In the genomic region with DNA sequence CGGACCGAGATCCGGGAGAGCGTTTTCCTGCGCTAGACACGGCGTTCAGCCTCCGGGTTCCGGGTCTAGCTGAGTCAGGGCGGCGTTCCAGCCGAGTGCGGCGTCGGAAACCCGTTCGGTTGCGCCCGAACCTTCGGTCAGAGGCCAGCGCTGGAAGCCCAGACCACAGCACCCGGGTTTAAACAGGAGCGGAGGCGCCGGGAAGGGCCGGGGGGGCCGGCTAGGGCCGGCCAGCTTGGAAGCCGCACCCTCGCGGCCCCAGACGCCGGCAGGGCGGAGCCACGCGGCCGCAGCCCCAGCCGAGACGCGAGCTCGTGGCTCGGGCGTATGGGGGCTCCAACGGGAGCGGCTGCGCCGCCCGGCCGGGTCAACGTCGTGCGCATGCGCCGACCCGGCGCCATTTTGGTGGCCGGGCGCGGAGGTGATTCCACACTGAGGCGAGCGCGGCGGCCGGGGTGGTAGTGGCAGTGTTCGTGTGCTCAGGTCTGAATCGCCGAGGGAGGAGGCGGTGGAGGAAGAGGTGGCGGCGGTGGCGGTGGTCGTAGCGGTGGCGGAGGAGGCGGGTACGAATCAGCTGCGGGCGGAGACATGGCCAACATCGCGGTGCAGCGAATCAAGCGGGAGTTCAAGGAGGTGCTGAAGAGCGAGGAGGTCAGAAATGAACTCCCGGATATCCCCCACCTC, we compare ENCODE assay signal across 8 cellular contexts. TPM values are rescaled to one million over a fixed set of nuclear protein-coding genes. Genes with fewer than 3 reads are reported as not detected.
DNase-seq lines count a peak whose midpoint lies in the region; ATAC-seq and TF ChIP-seq lines count a peak whose summit lies in the region.

Gene UBE2K, plus strand, starts transcription at position 397 of the 684 bp plus-strand sequence. Its CDS starts 192 bp downstream, at position 589.

- POLR2A ChIA-PET in activated CD8-positive, alpha-beta T cell treated with anti-CD3 and anti-CD28 coated beads, Interleukin-2, amount 10 ng/mL, durations not matched to agents 7 days and 5 days (lab: Charles Lee), result interaction anchor here (0.5 to 2.1 kb wide), 12 partner anchors 10 to 518 kb away, joined by 3 to 11 read pairs (median 4); partner anchors contain the start of genes LIAS, RPL9, SMIM14 and UGDH

- peaks cover 22% of the 10 kb centered on the region for H3K36me3 Mint-ChIP-seq in activated CD8-positive, alpha-beta T cell treated with anti-CD3 and anti-CD28 coated beads, Interleukin-2, amount 10 ng/mL, durations not matched to agents 7 days and 5 days (ENCODE audit: low read depth)

- WGBS in ectodermal cell, 2 experiments, result 0 to 1% methylated on average over 84 of the region's 84 CpGs
- WGBS in lung, 2 donors, result 0% methylated on average over 82 to 84 of the region's 84 CpGs

- H3K36me3 ChIP-seq in ectodermal cell (ENCODE audit: control insufficient read depth, insufficient read depth, low read length) (no peaks in the 10 kb centered on the region), lung (ENCODE audit: control insufficient read depth in 2 of 2, insufficient read depth in 2 of 2, low read length in 2 of 2) (no peaks in the 10 kb centered on the region)

- H3K4me3 ChIP-seq in ectodermal cell (ENCODE audit: insufficient read depth, low read depth, low read length) (peak within 1 kb of the TSS; percentile 77), lung (peak within 1 kb of the TSS; percentile 95)

- no peaks in the 10 kb centered on the region for H3K27me3 Mint-ChIP-seq in activated CD8-positive, alpha-beta T cell treated with anti-CD3 and anti-CD28 coated beads, Interleukin-2, amount 10 ng/mL, durations not matched to agents 7 days and 5 days (ENCODE audit: low read depth)

- H3K27me3 ChIP-seq in ectodermal cell (ENCODE audit: control insufficient read depth, insufficient read depth, low read length, poor library complexity, severe bottlenecking) (no peaks in the 10 kb centered on the region), lung (ENCODE audit: control insufficient read depth, insufficient read depth) (no peaks in the 10 kb centered on the region)

- peak within 1 kb of the TSS; percentile 99 for H3K27ac Mint-ChIP-seq in activated CD8-positive, alpha-beta T cell treated with anti-CD3 and anti-CD28 coated beads, Interleukin-2, amount 10 ng/mL, durations not matched to agents 7 days and 5 days

- peaks cover 38% of the 10 kb centered on the region for H3K4me1 Mint-ChIP-seq in activated CD8-positive, alpha-beta T cell treated with anti-CD3 and anti-CD28 coated beads, Interleukin-2, amount 10 ng/mL, durations not matched to agents 7 days and 5 days (ENCODE audit: low read depth)

- H3K4me1 ChIP-seq in ectodermal cell (ENCODE audit: control insufficient read depth, insufficient read depth, low read length) (no peaks in the 10 kb centered on the region), lung (ENCODE audit: control insufficient read depth in 2 of 2, insufficient read depth in 2 of 2, low read length in 2 of 2) (peaks cover 0 to 2% of the 10 kb centered on the region in 2 donors)

- H3K27ac ChIP-seq in C4-2B, result peak within 1 kb of the TSS; percentile 95
- peak within 1 kb of the TSS; percentile 90 for H3K27ac ChIP-seq in ectodermal cell (ENCODE audit: insufficient read depth, low read depth, low read length, poor library complexity, severe bottlenecking)
- peak within 1 kb of the TSS; percentile 98 for H3K27ac ChIP-seq in lung (ENCODE audit: low read depth in 1 of 2, low read length in 1 of 2)

- peak within 1 kb of the TSS; percentile 99 for H3K4me3 Mint-ChIP-seq in activated CD8-positive, alpha-beta T cell treated with anti-CD3 and anti-CD28 coated beads, Interleukin-2, amount 10 ng/mL, durations not matched to agents 7 days and 5 days

- TF ChIP-seq CTCF in C4-2B (conservative IDR thresholded peaks at IDR 0.05) (no peak), lung (IDR thresholded peaks at IDR 0.05; ENCODE audit: control extremely low read depth, extremely low read depth) (no peak)

- H3K9me3 ChIP-seq in ectodermal cell (ENCODE audit: control insufficient read depth, low read length), result no peaks in the 10 kb centered on the region
- H3K9me3 ChIP-seq in lung (ENCODE audit: control insufficient read depth in 2 of 2, insufficient read depth in 1 of 2, low read length in 1 of 2), result no peaks in the 10 kb centered on the region

- ATAC-seq in GM19397 (IDR thresholded peaks at IDR 0.05; ENCODE audit: unreplicated experiment) (peak; percentile 93), HG03565 (IDR thresholded peaks at IDR 0.05; ENCODE audit: unreplicated experiment) (peak; percentile 66), lung (ENCODE audit: insufficient read depth, low FRiP score) (peak; percentile 97)
- ATAC-seq in activated CD8-positive, alpha-beta T cell treated with anti-CD3 and anti-CD28 coated beads, Interleukin-2, amount 10 ng/mL, durations not matched to agents 7 days and 5 days, result peak; percentile 90

- CTCF ChIA-PET in activated CD8-positive, alpha-beta T cell treated with anti-CD3 and anti-CD28 coated beads, Interleukin-2, amount 10 ng/mL, durations not matched to agents 7 days and 5 days (lab: Charles Lee), result interaction anchor here (0.7 to 1.5 kb wide), 9 partner anchors 11 to 281 kb away, joined by 3 to 9 read pairs (median 3); no protein-coding TSS in a partner anchor

- no peaks in the 10 kb centered on the region for H3K9me3 Mint-ChIP-seq in activated CD8-positive, alpha-beta T cell treated with anti-CD3 and anti-CD28 coated beads, Interleukin-2, amount 10 ng/mL, durations not matched to agents 7 days and 5 days (ENCODE audit: insufficient read depth)

- DNase-seq in NCI-H82 treated with DMSO at 0.1 percent for 48 hours (lab: John Stamatoyannopoulos, UW; ENCODE audit: unreplicated experiment) (peak; percentile 45), lung (ENCODE audit: low spot score) (peak; percentile 84)
- DNase-seq in activated CD8-positive, alpha-beta T cell treated with anti-CD3 and anti-CD28 coated beads, Interleukin-2, amount 10 ng/mL, durations not matched to agents 7 days and 5 days, result peak; percentile 90
- DNase-seq in stimulated activated CD4-positive, alpha-beta T cell treated with anti-CD3 and anti-CD28 coated beads, TNF-alpha, amount 100 ng/mL, for 4 hours (ENCODE audit: low read depth in 3 of 3), result peak; percentile 78 to 87 (median 84)

RNA-seq across cellular contexts. Expression of gene UBE2K, which starts in this region (rescaled TPM):
- 10 to 100 TPM; 74.9 to 78.7 TPM for total RNA-seq in activated CD8-positive, alpha-beta T cell treated with anti-CD3 and anti-CD28 coated beads, Interleukin-2, amount 10 ng/mL, durations not matched to agents 7 days and 5 days
- polyA plus RNA-seq in ectodermal cell (2013, experiment 1 of 4), result 108 TPM
- 115 TPM for polyA plus RNA-seq in ectodermal cell (2013, experiment 2 of 4)
- 103 TPM for polyA plus RNA-seq in ectodermal cell (2013, experiment 3 of 4)
- polyA plus RNA-seq in ectodermal cell (2013, experiment 4 of 4), result 109 TPM
- 10 to 100 TPM; 35.2 to 54.6 TPM for total RNA-seq in lung
- 10 to 100 TPM; 32.1 to 34.8 TPM for polyA plus RNA-seq in lung

Comparison
In these comparisons a context has a peak if more than half of its experiments do, and no peak if none do; other contexts are left out.
1. Peak in every context shown above with its lines: DNase-seq, ATAC-seq, H3K4me3 ChIP-seq and H3K27ac ChIP-seq.